11 cellular contexts compared by ENCODE assay signal in the genomic region with DNA sequence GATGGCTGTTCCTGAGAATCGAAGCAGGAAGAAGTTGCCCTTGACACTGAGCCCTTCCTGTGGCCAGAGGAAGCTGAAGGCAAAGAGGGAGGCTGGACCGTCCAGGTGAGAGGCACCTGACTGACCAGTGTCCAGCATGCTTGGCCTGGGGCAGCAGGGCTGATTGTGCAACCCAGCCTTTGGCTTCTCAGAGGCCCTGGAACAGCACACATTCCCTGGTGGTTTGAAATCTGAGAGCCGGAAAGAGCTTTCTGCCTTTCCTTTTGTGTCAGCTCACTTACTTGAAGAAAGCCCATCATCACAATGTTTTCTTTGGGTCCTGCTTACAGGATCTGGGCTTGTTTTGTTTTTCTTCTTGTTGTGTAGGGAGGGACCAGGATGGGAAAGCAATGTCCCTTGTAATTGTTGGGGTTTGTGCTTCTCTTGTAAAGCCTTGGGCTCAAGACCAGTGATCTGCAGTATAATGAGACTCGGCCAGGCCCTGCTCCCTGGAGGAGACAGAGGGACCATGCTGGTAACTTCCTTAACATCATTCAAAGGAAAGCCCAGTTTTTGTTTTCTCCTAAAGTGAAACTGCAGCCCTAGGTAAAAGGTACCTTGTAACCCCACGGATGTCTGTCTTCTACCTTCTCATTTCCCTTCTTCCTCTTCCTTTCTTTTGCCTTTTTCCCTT.
A peak's percentile ranks its signal among the peaks of the same experiment; 100 is the strongest.
DNase-seq lines count a peak whose midpoint lies in the region; ATAC-seq, FAIRE-seq and TF ChIP-seq lines count a peak whose summit lies in the region.
"Had no signal": no experiment of that assay in that cellular context is flagged by ENCODE, and none has a peak within 500 bp of the region (broad histone marks: within the 10 kb centered on the region; RNA-seq: fewer than 3 reads in every experiment).

No MANE protein-coding gene starts in this region.

- no peaks in the 10 kb centered on the region for H3K27me3 ChIP-seq in gastroesophageal sphincter

- peak overlapping the region; percentile 15 for H3K27ac Mint-ChIP-seq in osteocyte (ENCODE audit: unreplicated experiment)

- no peak for TF ChIP-seq POLR2A in A549 (IDR thresholded peaks at IDR 0.05; ENCODE audit: low read length)
- TF ChIP-seq POLR2A in gastroesophageal sphincter (IDR thresholded peaks at IDR 0.05), result no peak

- peaks cover 29% of the 10 kb centered on the region for H3K4me1 ChIP-seq in A549
- H3K4me1 ChIP-seq in gastroesophageal sphincter, result peaks cover 0 to 51% (median 30%) of the 10 kb centered on the region in 3 donors

- FAIRE-seq in A549 (lab: Jason Lieb, UNC), result no peak

- H3K27ac ChIP-seq in A549 (peak overlapping the region; percentile 41 to 74; a peak in 4 of 6 replicates), gastroesophageal sphincter (peak overlapping the region in 3 of 4 donors; percentile 59 to 65 (median 64))

- no peaks in the 10 kb centered on the region for H3K27me3 Mint-ChIP-seq in osteocyte (ENCODE audit: unreplicated experiment)

- ATAC-seq in A549 (no peak), gastroesophageal sphincter (peak; percentile 60), GM19023 (IDR thresholded peaks at IDR 0.05; ENCODE audit: unreplicated experiment) (no peak), GM21786 (IDR thresholded peaks at IDR 0.05; ENCODE audit: unreplicated experiment) (no peak)

- CTCF ChIA-PET in A549 (lab: Yijun Ruan, JAX), result interaction anchor here (1.1 kb wide), 2 partner anchors 8 to 12 kb away, joined by 3 read pairs; no protein-coding TSS in a partner anchor

- in situ Hi-C loops in KBM-7 (cut with MboI; ENCODE audit: low pct_unique_long_range_greater_than_20kb, low sequenced_read_pairs), result no loop called here

- no peaks in the 10 kb centered on the region for H3K36me3 ChIP-seq in gastroesophageal sphincter

- no peaks in the 10 kb centered on the region for H3K36me3 Mint-ChIP-seq in osteocyte (ENCODE audit: unreplicated experiment)

- TF ChIP-seq CTCF in A549 (IDR thresholded peaks at IDR 0.05), result no peak
- TF ChIP-seq CTCF in gastroesophageal sphincter (IDR thresholded peaks at IDR 0.05), result no peak
- TF ChIP-seq CTCF in osteocyte (IDR thresholded peaks at IDR 0.05), result no peak

- WGBS in A549 (ENCODE audit: missing lambda C conversion rate), result 77% methylated on average over 5 of the region's 5 CpGs
- WGBS in gastroesophageal sphincter (ENCODE audit: low coverage in 1 of 2), 2 donors, result 53 to 74% methylated on average over 2 of the region's 5 CpGs

- POLR2A ChIA-PET in A549 (lab: Yijun Ruan, JAX), result no interaction called here

- H3K4me3 Mint-ChIP-seq in osteocyte (ENCODE audit: unreplicated experiment), result no peak overlapping the region

- no peak overlapping the region for H3K4me2 ChIP-seq in A549

- no peaks in the 10 kb centered on the region for H3K9me3 Mint-ChIP-seq in osteocyte (ENCODE audit: unreplicated experiment)

- TF ChIP-seq EP300 in A549 (IDR thresholded peaks at IDR 0.05) (no peak), gastroesophageal sphincter (IDR thresholded peaks at IDR 0.05) (no peak)

- no peak for TF ChIP-seq RAD21 in A549 (conservative IDR thresholded peaks at IDR 0.05 in 1 of 2, IDR thresholded peaks at IDR 0.05 in 1 of 2)

- H3K4me1 Mint-ChIP-seq in osteocyte (ENCODE audit: unreplicated experiment), result peaks cover 52% of the 10 kb centered on the region

- DNase-seq in A549 (ENCODE audit: low read depth in 1 of 2, low spot score in 1 of 2), result no peak
- DNase-seq in osteocyte (ENCODE audit: extremely low spot score, unreplicated experiment), result no peak
- no peak for DNase-seq in KBM-7
- DNase-seq in NCI-H187 treated with DMSO at 0.1 percent for 48 hours (lab: John Stamatoyannopoulos, UW), result no peak
- DNase-seq: ACHN, activated T-cell treated with anti-CD3 and anti-CD28 coated beads for 4 hours, NCI-H1930 had no signal

- H3K4me3 ChIP-seq in A549, result no peak overlapping the region
- H3K4me3 ChIP-seq in gastroesophageal sphincter, result no peak overlapping the region

- H3K9me3 ChIP-seq in A549 (no peaks in the 10 kb centered on the region), gastroesophageal sphincter (peaks cover 0 to 6% (median 0%) of the 10 kb centered on the region in 3 donors)

TF ChIP-seq in A549, 52 proteins besides CTCF, POLR2A, EP300 and RAD21:
- TF ChIP-seq CEBPB (IDR thresholded peaks at IDR 0.05) (peak in 1 of 2 experiments; percentile 38; a peak in 1 of 4 replicates), EHF (CRISPR knock-in tag; IDR thresholded peaks at IDR 0.05) (no peak)

TF ChIP-seq in PFSK-1, 5 proteins besides CTCF, POLR2A, EP300 and RAD21:
- TF ChIP-seq POLR2AphosphoS5 (IDR thresholded peaks at IDR 0.05; ENCODE audit: low read depth, low read length) (no peak), FOXP2 (optimal IDR thresholded peaks at IDR 0.05; ENCODE audit: borderline replicate concordance, extremely low read depth, extremely low read length, insufficient read depth) (peak; percentile 34)
